ENCODE assay signal across 24 cellular contexts in the genomic region with DNA sequence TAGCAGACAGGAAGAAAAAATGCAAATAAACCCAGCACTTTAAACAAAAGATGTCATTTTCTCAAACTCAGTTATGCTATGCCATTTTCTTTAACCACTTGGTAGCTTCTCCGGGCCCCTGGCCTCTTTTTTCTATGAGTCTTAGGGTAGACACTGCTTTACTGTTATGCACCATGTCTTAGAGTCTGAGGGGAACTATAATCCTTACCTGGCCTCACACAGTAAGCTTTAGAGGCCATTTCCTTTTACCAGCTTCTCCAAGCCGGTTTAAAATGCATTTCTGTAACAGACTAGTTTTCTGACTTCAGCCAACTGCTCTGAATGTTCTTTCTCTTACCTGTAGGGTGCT.
DNase-seq lines count a peak whose midpoint lies in the region; ATAC-seq and TF ChIP-seq lines count a peak whose summit lies in the region.
"Had no signal": no experiment of that assay in that cellular context is flagged by ENCODE, and none has a peak within 500 bp of the region (broad histone marks: within the 10 kb centered on the region; RNA-seq: fewer than 3 reads in every experiment).

No MANE protein-coding gene starts in this region.

- no peak for TF ChIP-seq CTCF in right atrium auricular region (IDR thresholded peaks at IDR 0.05)
- TF ChIP-seq CTCF in nephron progenitor cell (IDR thresholded peaks at IDR 0.05) = no peak
- TF ChIP-seq CTCF in spleen (IDR thresholded peaks at IDR 0.05 in 8 of 11, conservative IDR thresholded peaks at IDR 0.05 in 3 of 11) = no peak

- peaks cover 13 to 77% (median 35%) of the 10 kb centered on the region in 3 donors for H3K36me3 Mint-ChIP-seq in CD8-positive, alpha-beta memory T cell
- H3K36me3 Mint-ChIP-seq in nephron progenitor cell (ENCODE audit: low read depth) = no peaks in the 10 kb centered on the region

- H3K4me1 Mint-ChIP-seq in CD8-positive, alpha-beta memory T cell = peaks cover 0 to 9% (median 2%) of the 10 kb centered on the region in 3 donors
- H3K4me1 Mint-ChIP-seq in nephron progenitor cell = peaks cover 39% of the 10 kb centered on the region

- H3K27me3 ChIP-seq in CD8-positive, alpha-beta memory T cell (ENCODE audit: insufficient read depth, low read length, poor library complexity, severe bottlenecking) = no peaks in the 10 kb centered on the region
- H3K27me3 ChIP-seq in SJSA1 (replicated peaks) (no peaks in the 10 kb centered on the region), right atrium auricular region (no peaks in the 10 kb centered on the region), rectal smooth muscle tissue (ENCODE audit: control insufficient read depth, insufficient read depth, low read length) (no peaks in the 10 kb centered on the region), spleen (replicated peaks in 1 of 7) (no peaks in the 10 kb centered on the region)

- H3K4me3 ChIP-seq in CD8-positive, alpha-beta memory T cell (ENCODE audit: low read length) = no peak overlapping the region
- H3K4me3 ChIP-seq in SJSA1 = no peak overlapping the region
- no peak overlapping the region for H3K4me3 ChIP-seq in right atrium auricular region
- no peak overlapping the region for H3K4me3 ChIP-seq in rectal smooth muscle tissue (ENCODE audit: low read length)
- H3K4me3 ChIP-seq in spleen = no peak overlapping the region

- H3K27me3 Mint-ChIP-seq in CD8-positive, alpha-beta memory T cell = no peaks in the 10 kb centered on the region
- H3K27me3 Mint-ChIP-seq in nephron progenitor cell (ENCODE audit: low read depth, poor library complexity) = no peaks in the 10 kb centered on the region
- H3K27me3 Mint-ChIP-seq: activated CD4-positive, alpha-beta memory T cell treated with anti-CD3 and anti-CD28 coated beads for 36 hours; activated naive CD8-positive, alpha-beta T cell treated with anti-CD3 and anti-CD28 coated beads, Interleukin-2, amount 10 ng/mL, durations not matched to agents 7 days and 5 days; CD4-positive, alpha-beta memory T cell had no signal

- no peaks in the 10 kb centered on the region for H3K4me1 ChIP-seq in CD8-positive, alpha-beta memory T cell (ENCODE audit: insufficient read depth, low read length)
- H3K4me1 ChIP-seq in SJSA1 (replicated peaks) = peaks cover 24% of the 10 kb centered on the region
- H3K4me1 ChIP-seq in right atrium auricular region = peaks cover 0 to 48% of the 10 kb centered on the region in 2 donors
- peaks cover 40% of the 10 kb centered on the region for H3K4me1 ChIP-seq in rectal smooth muscle tissue (ENCODE audit: control insufficient read depth, insufficient read depth, low read length)
- peaks cover 0 to 31% (median 11%) of the 10 kb centered on the region in 6 donors for H3K4me1 ChIP-seq in spleen

- H3K9me3 Mint-ChIP-seq in CD8-positive, alpha-beta memory T cell = no peaks in the 10 kb centered on the region
- H3K9me3 Mint-ChIP-seq in nephron progenitor cell = peaks cover 7% of the 10 kb centered on the region
- H3K9me3 Mint-ChIP-seq: activated CD4-positive, alpha-beta memory T cell treated with anti-CD3 and anti-CD28 coated beads for 36 hours; activated T-cell treated with anti-CD3 and anti-CD28 coated beads, Interleukin-2, amount 50 U/mL, for 4 hours; CD4-positive, alpha-beta memory T cell; H9 had no signal

- no peak for ATAC-seq in GM19395 (IDR thresholded peaks at IDR 0.05; ENCODE audit: unreplicated experiment)
- ATAC-seq: activated T-cell treated with anti-CD3 and anti-CD28 coated beads, Interleukin-2, amount 50 U/mL, for 4 hours; left lobe of liver had no signal

- CTCF ChIA-PET in CD8-positive, alpha-beta memory T cell (lab: Charles Lee) = interaction anchor here (0.6 to 1.3 kb wide), 3 partner anchors 37 to 398 kb away, joined by 3 to 4 read pairs (median 4); no protein-coding TSS in a partner anchor

- H3K36me3 ChIP-seq in CD8-positive, alpha-beta memory T cell (ENCODE audit: insufficient read depth, low read length) = no peaks in the 10 kb centered on the region
- H3K36me3 ChIP-seq in SJSA1 (peaks cover 15% of the 10 kb centered on the region), right atrium auricular region (peaks cover 40% of the 10 kb centered on the region), rectal smooth muscle tissue (ENCODE audit: control insufficient read depth, insufficient read depth, low read length) (no peaks in the 10 kb centered on the region), spleen (peaks cover 0 to 32% (median 0%) of the 10 kb centered on the region in 6 donors)
- H3K36me3 ChIP-seq: WERI-Rb-1 had no signal

- WGBS in spleen, 5 donors = 76 to 78% (median 77%) methylated on average over 2 of the region's 2 CpGs

- no peak for DNase-seq in CD8-positive, alpha-beta memory T cell
- no peak for DNase-seq in SJSA1 (ENCODE audit: low read depth in 1 of 2, low spot score in 2 of 2)
- no peak for DNase-seq in right atrium auricular region (ENCODE audit: low spot score)
- no peak for DNase-seq in nephron progenitor cell
- no peak for DNase-seq in spleen
- no peak for DNase-seq in T-helper 1 cell
- DNase-seq: activated CD4-positive, alpha-beta memory T cell treated with anti-CD3 and anti-CD28 coated beads for 36 hours; activated naive CD8-positive, alpha-beta T cell treated with anti-CD3 and anti-CD28 coated beads, Interleukin-2, amount 10 ng/mL, durations not matched to agents 7 days and 5 days; activated T-cell treated with anti-CD3 and anti-CD28 coated beads, Interleukin-2, amount 50 U/mL, for 4 hours; CD4-positive, alpha-beta memory T cell; central memory CD4-positive, alpha-beta T cell; DMS79; effector CD8-positive, alpha-beta T cell; NCI-H1417; NCI-H2171 treated with DMSO at 0.1 percent for 48 hours; NCI-H82; posterior cingulate gyrus; RPMI8226; stimulated activated naive CD4-positive, alpha-beta T cell treated with Interleukin-2 at 50 U/mL for 16 hours; WERI-Rb-1 had no signal

- POLR2A ChIA-PET in CD8-positive, alpha-beta memory T cell (lab: Charles Lee) = no interaction called here

- no peak for TF ChIP-seq POLR2A in spleen (IDR thresholded peaks at IDR 0.05)

- no peaks in the 10 kb centered on the region for H3K9me3 ChIP-seq in CD8-positive, alpha-beta memory T cell (ENCODE audit: low read length)
- H3K9me3 ChIP-seq in SJSA1 (replicated peaks) (no peaks in the 10 kb centered on the region), right atrium auricular region (no peaks in the 10 kb centered on the region), spleen (no peaks in the 10 kb centered on the region)

- H3K4me3 Mint-ChIP-seq in CD8-positive, alpha-beta memory T cell = no peak overlapping the region
- H3K4me3 Mint-ChIP-seq in nephron progenitor cell = no peak overlapping the region
- H3K4me3 Mint-ChIP-seq: activated CD4-positive, alpha-beta memory T cell treated with anti-CD3 and anti-CD28 coated beads for 36 hours; activated naive CD8-positive, alpha-beta T cell treated with anti-CD3 and anti-CD28 coated beads, Interleukin-2, amount 10 ng/mL, durations not matched to agents 7 days and 5 days; activated T-cell treated with anti-CD3 and anti-CD28 coated beads, Interleukin-2, amount 50 U/mL, for 4 hours; CD4-positive, alpha-beta memory T cell; H9 had no signal

- intact Hi-C loops in spleen (cut with DNase I; ENCODE audit: low total_unique reads) = no loop called here

- no peak overlapping the region for H3K9ac ChIP-seq in rectal smooth muscle tissue (ENCODE audit: low read length)

- no peak overlapping the region for H3K27ac ChIP-seq in CD8-positive, alpha-beta memory T cell (ENCODE audit: low read depth, low read length)
- H3K27ac ChIP-seq in SJSA1 (peak overlapping the region; percentile 20; the same call in 1 of the 2 replicates), right atrium auricular region (peak overlapping the region; percentile 68 to 93), rectal smooth muscle tissue (ENCODE audit: low read depth, low read length) (peak overlapping the region; percentile 34), spleen (no peak overlapping the region)
- H3K27ac ChIP-seq: WERI-Rb-1 had no signal

- peak overlapping the region in 5 of 8 donors; percentile 22 to 76 (median 29) for H3K27ac Mint-ChIP-seq in CD8-positive, alpha-beta memory T cell
- no peak overlapping the region for H3K27ac Mint-ChIP-seq in nephron progenitor cell
- H3K27ac Mint-ChIP-seq: activated CD4-positive, alpha-beta memory T cell treated with anti-CD3 and anti-CD28 coated beads for 36 hours; activated naive CD8-positive, alpha-beta T cell treated with anti-CD3 and anti-CD28 coated beads, Interleukin-2, amount 10 ng/mL, durations not matched to agents 7 days and 5 days had no signal

Comparison
In these comparisons a context has a peak if more than half of its experiments do, and no peak if none do; other contexts are left out.
1. H3K27ac ChIP-seq: peak in SJSA1 (single experiment), right atrium auricular region (2 of 2) and rectal smooth muscle tissue (single experiment); none in CD8-positive, alpha-beta memory T cell (single experiment) and spleen (0 of 8).